In genomic region chr2:200125463-200125862, GRCh38 we compare ENCODE assay signal across 1 cellular context.
TF ChIP-seq lines count a peak whose summit lies in the region.

No MANE protein-coding gene starts in this region.

TF ChIP-seq in K562, 482 proteins besides CTCF, POLR2A, EP300 and RAD21 (continued from another document):
- TF ChIP-seq ZNF407 (IDR thresholded peaks at IDR 0.05; ENCODE audit: low read depth) (no peak), E2F6 (IDR thresholded peaks at IDR 0.05; ENCODE audit: borderline replicate concordance in 1 of 2, extremely low read depth in 1 of 2, insufficient read depth in 1 of 2, insufficient read length in 1 of 2, low read depth in 1 of 2, low read length in 1 of 2, poor library complexity in 1 of 2, severe bottlenecking in 1 of 2) (no peak), SAP30 (IDR thresholded peaks at IDR 0.05; ENCODE audit: borderline replicate concordance, insufficient read depth, low read depth, low read length, poor library complexity, severe bottlenecking) (no peak)
- TF ChIP-seq, protein P1, sequence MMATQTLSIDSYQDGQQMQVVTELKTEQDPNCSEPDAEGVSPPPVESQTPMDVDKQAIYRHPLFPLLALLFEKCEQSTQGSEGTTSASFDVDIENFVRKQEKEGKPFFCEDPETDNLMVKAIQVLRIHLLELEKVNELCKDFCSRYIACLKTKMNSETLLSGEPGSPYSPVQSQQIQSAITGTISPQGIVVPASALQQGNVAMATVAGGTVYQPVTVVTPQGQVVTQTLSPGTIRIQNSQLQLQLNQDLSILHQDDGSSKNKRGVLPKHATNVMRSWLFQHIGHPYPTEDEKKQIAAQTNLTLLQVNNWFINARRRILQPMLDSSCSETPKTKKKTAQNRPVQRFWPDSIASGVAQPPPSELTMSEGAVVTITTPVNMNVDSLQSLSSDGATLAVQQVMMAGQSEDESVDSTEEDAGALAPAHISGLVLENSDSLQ (IDR thresholded peaks at IDR 0.05) = peak; percentile 52; the same call in 1 of the 2 replicates
